Comparison of ENCODE assay signal across 20 cellular contexts in genomic region chr5:16920109-16920816, GRCh38. TPM values are rescaled to one million over a fixed set of nuclear protein-coding genes. Genes with fewer than 3 reads are reported as not detected.
DNase-seq lines count a peak whose midpoint lies in the region; ATAC-seq, FAIRE-seq and TF ChIP-seq lines count a peak whose summit lies in the region.
"Had no signal": no experiment of that assay in that cellular context is flagged by ENCODE, and none has a peak within 500 bp of the region (broad histone marks: within the 10 kb centered on the region; RNA-seq: fewer than 3 reads in every experiment).

No MANE protein-coding gene starts in this region.

- BruUV-seq in IMR-90 (replicated peaks; lab: Mats Ljungman, UMichigan): no TSS peak

- CTCF ChIA-PET in A549 (lab: Yijun Ruan, JAX): interaction anchor here (1.0 to 4.3 kb wide), 4 partner anchors 10 to 270 kb away, joined by 3 to 18 read pairs (median 12); no protein-coding TSS in a partner anchor
- CTCF ChIA-PET in IMR-90 (lab: Yijun Ruan, JAX): interaction anchor here (0.6 to 1.2 kb wide), 2 partner anchors 34 to 270 kb away, joined by 4 read pairs; no protein-coding TSS in a partner anchor

- peaks cover 34% of the 10 kb centered on the region for H3K9me1 ChIP-seq in IMR-90 (ENCODE audit: insufficient read depth, low read length)

- FAIRE-seq in A549 (lab: Jason Lieb, UNC) (no peak), pancreas (lab: Jason Lieb, UNC) (no peak)
- FAIRE-seq: GM12892, GM18507, HepG2 had no signal

- H3K36me3 ChIP-seq in IMR-90 (ENCODE audit: control insufficient read depth, insufficient read depth, low read length) (peaks cover 12% of the 10 kb centered on the region), pancreas (no peaks in the 10 kb centered on the region)
- H3K36me3 ChIP-seq: BLaER1 treated with 17β-estradiol and CSF1 and Interleukin-3, amounts not matched to agents 10 nM and 100 nM had no signal

- ATAC-seq in A549: no peak
- ATAC-seq in IMR-90 (ENCODE audit: low read depth): no peak
- ATAC-seq in esophagus mucosa: peak; percentile 52
- peak; percentile 32 to 64 (median 44) for ATAC-seq in pancreas
- ATAC-seq: HepG2 had no signal

- dilution Hi-C loops in IMR-90 (cut with HindIII; ENCODE audit: low sequenced_read_pairs, unreplicated experiment): no loop called here

- no peaks in the 10 kb centered on the region for H3K27me3 ChIP-seq in IMR-90 (ENCODE audit: control insufficient read depth, insufficient read depth, low read length)
- no peaks in the 10 kb centered on the region for H3K27me3 ChIP-seq in pancreas
- H3K27me3 ChIP-seq: BLaER1 treated with 17β-estradiol and CSF1 and Interleukin-3, amounts not matched to agents 10 nM and 100 nM had no signal

- H3K4me2 ChIP-seq in A549 (peak overlapping the region; percentile 16; the same call in 2 of the 3 replicates), IMR-90 (ENCODE audit: low read depth, low read length) (no peak overlapping the region)
- H3K4me2 ChIP-seq: BLaER1 treated with 17β-estradiol and CSF1 and Interleukin-3, amounts not matched to agents 10 nM and 100 nM had no signal

- TF ChIP-seq EP300 in A549 (IDR thresholded peaks at IDR 0.05): no peak

- DNase-seq in A549 (ENCODE audit: low read depth in 1 of 2, low spot score in 1 of 2): no peak
- DNase-seq in IMR-90: no peak
- DNase-seq in pancreas: no peak
- DNase-seq in stimulated activated CD4-positive, alpha-beta T cell treated with anti-CD3 and anti-CD28 coated beads, Interleukin-12 subunit alpha, Interleukin-12 subunit beta, amount 100 ng/mL, for 4 hours: no peak
- no peak for DNase-seq in stimulated activated CD4-positive, alpha-beta T cell treated with anti-CD3 and anti-CD28 coated beads, Interleukin-2, amount 100 ng/mL, for 24 hours
- no peak for DNase-seq in stimulated activated CD4-positive, alpha-beta T cell treated with anti-CD3 and anti-CD28 coated beads, Interleukin-4, amount 100 ng/mL, for 24 hours
- DNase-seq: 8988T; CD8-positive, alpha-beta memory T cell; COR-L47; DMS153; DMS79; GDM1; GOT3; H7 had no signal

- no peak overlapping the region for H2BK20ac ChIP-seq in IMR-90 (ENCODE audit: low read depth, low read length)

- peaks cover 3 to 56% of the 10 kb centered on the region in 2 experiments; a peak in 3 of 4 replicates for H3K79me1 ChIP-seq in IMR-90 (ENCODE audit: low read depth in 1 of 2, low read length in 2 of 2)

- H4K91ac ChIP-seq in IMR-90 (ENCODE audit: insufficient read depth, low read depth, low read length): no peak overlapping the region

- TF ChIP-seq CTCF in A549 (IDR thresholded peaks at IDR 0.05) (no peak), IMR-90 (conservative IDR thresholded peaks at IDR 0.05; ENCODE audit: low read depth, low read length) (no peak), pancreas (IDR thresholded peaks at IDR 0.05) (no peak)

- H3K14ac ChIP-seq in IMR-90 (replicated peaks; ENCODE audit: low read depth, low read length): no peak overlapping the region

- no peak overlapping the region for H3K18ac ChIP-seq in IMR-90 (ENCODE audit: low read depth, low read length)

- peaks cover 98% of the 10 kb centered on the region for H4K20me1 ChIP-seq in IMR-90 (ENCODE audit: insufficient read depth, low read length)
- H4K20me1 ChIP-seq: BLaER1 treated with 17β-estradiol and CSF1 and Interleukin-3, amounts not matched to agents 10 nM and 100 nM had no signal

- no peak overlapping the region for H3K56ac ChIP-seq in IMR-90 (ENCODE audit: extremely low read depth, insufficient read depth, low read length)

- no peak overlapping the region for H2AFZ ChIP-seq in IMR-90 (replicated peaks; ENCODE audit: low read length, poor library complexity)

- H2AK5ac ChIP-seq in IMR-90 (ENCODE audit: low read depth, low read length): no peak overlapping the region

- in situ Hi-C loops in IMR-90 (cut with MboI; ENCODE audit: low sequenced_read_pairs): no loop called here

- TF ChIP-seq POLR2A in A549 (IDR thresholded peaks at IDR 0.05; ENCODE audit: low read length) (no peak), IMR-90 (IDR thresholded peaks at IDR 0.05; ENCODE audit: low read depth, low read length) (no peak)

- WGBS in A549 (ENCODE audit: missing lambda C conversion rate): 87% methylated on average over 8 of the region's 8 CpGs
- WGBS in IMR-90 (ENCODE audit: extremely low coverage in 2 of 2, insufficient read length in 1 of 2), 2 experiments: no CpG with 5 or more reads among the region's 8 CpGs
- WGBS in pancreas, 2 donors: 48 to 51% methylated on average over 8 of the region's 8 CpGs

- TF ChIP-seq RAD21 in A549 (conservative IDR thresholded peaks at IDR 0.05 in 1 of 2, IDR thresholded peaks at IDR 0.05 in 1 of 2) (no peak), IMR-90 (IDR thresholded peaks at IDR 0.05; ENCODE audit: low read length) (no peak)

- H3K9ac ChIP-seq in IMR-90 (ENCODE audit: low read depth, low read length): no peak overlapping the region
- H3K9ac ChIP-seq: BLaER1 treated with 17β-estradiol and CSF1 and Interleukin-3, amounts not matched to agents 10 nM and 100 nM had no signal

- H3K9me3 ChIP-seq in A549 (no peaks in the 10 kb centered on the region), IMR-90 (ENCODE audit: control insufficient read depth, insufficient read depth, low read length) (no peaks in the 10 kb centered on the region), pancreas (no peaks in the 10 kb centered on the region)
- H3K9me3 ChIP-seq: BLaER1 treated with 17β-estradiol and CSF1 and Interleukin-3, amounts not matched to agents 10 nM and 100 nM had no signal

- H3K4ac ChIP-seq in IMR-90 (ENCODE audit: low read depth, low read length): no peak overlapping the region

- H2BK120ac ChIP-seq in IMR-90 (ENCODE audit: low read depth, low read length): no peak overlapping the region

- POLR2A ChIA-PET in A549 (lab: Yijun Ruan, JAX): no interaction called here
- POLR2A ChIA-PET in IMR-90 (lab: Charles Lee; ENCODE audit: unreplicated experiment): interaction anchor here (0.6 kb wide), 1 partner anchor 124 kb away, joined by 3 read pairs; no protein-coding TSS in a partner anchor

- H4K8ac ChIP-seq in IMR-90 (ENCODE audit: low read depth in 2 of 2, low read length in 2 of 2): no peak overlapping the region

- H4K5ac ChIP-seq in IMR-90 (ENCODE audit: low read depth, low read length): no peak overlapping the region

- no peak overlapping the region for H2AK9ac ChIP-seq in IMR-90 (replicated peaks; ENCODE audit: low read depth, low read length, poor library complexity)

- intact Hi-C loops in IMR-90 (cut with micrococcal nuclease): no loop called here
- intact Hi-C loops in pancreas (cut with DNase I): no loop called here

- H2BK15ac ChIP-seq in IMR-90 (ENCODE audit: low read depth, low read length): no peak overlapping the region

- H3K27ac ChIP-seq in A549 (peak overlapping the region; percentile 33 to 62; a peak in 4 of 6 replicates), IMR-90 (ENCODE audit: insufficient read depth, low read length) (no peak overlapping the region), pancreas (peak overlapping the region in 1 of 4 donors; percentile 4)
- H3K27ac ChIP-seq: BLaER1 treated with 17β-estradiol and CSF1 and Interleukin-3, amounts not matched to agents 10 nM and 100 nM had no signal

- H3K4me1 ChIP-seq in A549: peaks cover 87% of the 10 kb centered on the region
- peaks cover 17% of the 10 kb centered on the region for H3K4me1 ChIP-seq in IMR-90 (ENCODE audit: control insufficient read depth, insufficient read depth, low read length)
- peaks cover 14 to 23% (median 18%) of the 10 kb centered on the region in 3 donors for H3K4me1 ChIP-seq in pancreas

- H3K4me3 ChIP-seq in A549: no peak overlapping the region
- H3K4me3 ChIP-seq in IMR-90 (ENCODE audit: insufficient read depth, low read depth, low read length): no peak overlapping the region
- H3K4me3 ChIP-seq in pancreas: no peak overlapping the region
- H3K4me3 ChIP-seq: BLaER1 treated with 17β-estradiol and CSF1 and Interleukin-3, amounts not matched to agents 10 nM and 100 nM had no signal

- H2BK5ac ChIP-seq in IMR-90 (ENCODE audit: low read depth, low read length, poor library complexity, severe bottlenecking): no peak overlapping the region

- no peak overlapping the region for H3K23ac ChIP-seq in IMR-90 (ENCODE audit: low read depth, low read length)

TF ChIP-seq in A549, 52 proteins besides CTCF, POLR2A, EP300 and RAD21 (continues in another document):
- TF ChIP-seq ZC3H11A (IDR thresholded peaks at IDR 0.05) (no peak), CHD4 (IDR thresholded peaks at IDR 0.05; ENCODE audit: borderline replicate concordance) (no peak), CEBPB (IDR thresholded peaks at IDR 0.05) (0 out of 4 replicates have a peak, but pooled peaks of 1 of the 2 experiments have one; percentile 14)

TF ChIP-seq in IMR-90, 13 proteins besides CTCF, POLR2A, EP300 and RAD21:
- TF ChIP-seq RCOR1 (IDR thresholded peaks at IDR 0.05; ENCODE audit: insufficient replicate concordance, low read length) (no peak), FOS (IDR thresholded peaks at IDR 0.05; ENCODE audit: low read depth, low read length) (no peak), SMC3 (IDR thresholded peaks at IDR 0.05; ENCODE audit: low read depth, low read length) (no peak), RFX5 (IDR thresholded peaks at IDR 0.05; ENCODE audit: low read depth, low read length) (no peak), CEBPB (IDR thresholded peaks at IDR 0.05; ENCODE audit: low read depth, low read length) (peak; percentile 13; the same call in 1 of the 2 replicates), USF2 (IDR thresholded peaks at IDR 0.05; ENCODE audit: low read depth, low read length) (no peak)

RNA-seq across cellular contexts. Expression of gene MYO10, which starts 15.8 kb away (rescaled TPM):
- 68.0 and 132 TPM in 2 replicates for polyA plus RNA-seq in A549 (2011; rRNA removed)
- polyA plus RNA-seq in A549 (2012; cell fraction: cytosol; rRNA removed): 28.5 and 36.3 TPM in 2 replicates
- 35.8 and 50.4 TPM in 2 replicates for polyA plus RNA-seq in A549 (2012; cell fraction: nucleus; rRNA removed)
- 68.5 to 71.5 TPM (median 68.9 TPM) in 3 replicates for polyA plus RNA-seq in A549 (2017; fragmentation: RNase III; extraction: RNeasy Plus Mini Kit Qiagen cat#74134 plus additional on column Dnase treatment)
- polyA minus RNA-seq in A549 (2011; rRNA and poly(A)+ RNA removed): 236 and 309 TPM in 2 replicates
- 93.0 and 115 TPM in 2 replicates for total RNA-seq in IMR-90 (2012; rRNA removed)
- 39.9 and 41.9 TPM in 2 replicates for polyA plus RNA-seq in IMR-90 (2012; rRNA removed)
- 30.6 and 53.6 TPM in 2 replicates for polyA plus RNA-seq in IMR-90 (2012; cell fraction: cytosol; rRNA removed)
- polyA plus RNA-seq in IMR-90 (2012; cell fraction: nucleus; rRNA removed; ENCODE audit: low replicate concordance): 35.4 and 54.4 TPM in 2 replicates
- 27.3 TPM for total RNA-seq in esophagus mucosa
- total RNA-seq in pancreas: 10 to 100 TPM; 23.8 to 47.3 (median 38.6) TPM
- 10 to 100 TPM; 11.5 to 17.5 TPM for polyA plus RNA-seq in pancreas
- total RNA-seq: B cell had no signal
- polyA plus RNA-seq: CD8-positive, alpha-beta memory T cell had no signal

Comparison
In these comparisons a context has a peak if more than half of its experiments do, and no peak if none do; other contexts are left out.
1. ATAC-seq: peak in esophagus mucosa (single experiment) and pancreas (4 of 4); none in A549 (0 of 2) and IMR-90 (single experiment).